ENCODE assay signal across 19 cellular contexts in the genomic region with DNA sequence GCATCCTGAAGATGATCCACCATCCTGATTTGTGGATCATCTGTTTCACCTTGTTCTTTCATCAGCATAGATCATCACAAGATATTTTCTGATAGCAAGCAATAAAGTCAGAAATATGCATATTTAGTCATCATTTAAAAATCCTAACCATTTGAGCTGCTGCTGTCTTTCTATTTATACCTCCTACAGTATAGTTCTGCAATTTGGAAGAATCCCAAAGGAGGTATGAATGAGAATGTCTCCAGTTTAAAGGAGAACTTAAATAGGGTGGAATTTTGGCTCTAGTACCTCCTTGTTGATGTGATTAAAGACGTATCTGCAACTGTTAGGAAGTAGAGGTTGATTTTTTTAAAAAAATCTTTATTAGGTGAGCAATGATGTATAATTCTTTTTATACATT. TPM values are rescaled to one million over a fixed set of nuclear protein-coding genes. Genes with fewer than 3 reads are reported as not detected.
"Had no signal": no experiment of that assay in that cellular context is flagged by ENCODE, and none has a peak within 500 bp of the region (broad histone marks: within the 10 kb centered on the region; RNA-seq: fewer than 3 reads in every experiment).

No MANE protein-coding gene starts in this region.

- H3K9me3 ChIP-seq: heart right ventricle, right atrium auricular region, tibial nerve had no signal

- H3K4me1 ChIP-seq: heart right ventricle, right atrium auricular region, tibial nerve had no signal

- ATAC-seq: activated CD4-positive, alpha-beta T cell treated with anti-CD3 and anti-CD28 coated beads for 36 hours; activated T-helper 17 cell treated with anti-CD3 and anti-CD28 coated beads, Interleukin-2, amount 50 U/mL, for 72 hours; heart right ventricle; left ventricle myocardium superior; WTC11 had no signal

- H3K27ac ChIP-seq: brain microvascular endothelial cell, heart right ventricle, right atrium auricular region, skin epidermis, tibial nerve had no signal

- FAIRE-seq: urothelium cell line had no signal

- H3K27me3 ChIP-seq: brain microvascular endothelial cell, heart right ventricle, right atrium auricular region, tibial nerve had no signal

- DNase-seq: activated CD4-positive, alpha-beta T cell treated with anti-CD3 and anti-CD28 coated beads for 36 hours; activated CD4-positive, alpha-beta T cell treated with anti-CD3 and anti-CD28 coated beads, Interleukin-2, amount 50 U/mL, for 48 hours; activated naive CD4-positive, alpha-beta T cell treated with Interleukin-2 at 50 U/mL for 16 hours; activated T-cell treated with anti-CD3 and anti-CD28 coated beads, Interleukin-2, amount 50 U/mL, for 1 hour; anterior cingulate cortex; brain microvascular endothelial cell; effector CD4-positive, alpha-beta T cell; heart right ventricle; left ventricle myocardium superior had no signal

- H3K4me3 ChIP-seq: heart right ventricle, right atrium auricular region, skin epidermis, tibial nerve had no signal

- H3K36me3 ChIP-seq: brain microvascular endothelial cell, right atrium auricular region had no signal

RNA-seq across cellular contexts. Expression of gene GPR119, which starts 38.1 kb away (rescaled TPM):
- total RNA-seq: activated CD4-positive, alpha-beta T cell treated with anti-CD3 and anti-CD28 coated beads for 36 hours; activated T-helper 17 cell treated with anti-CD3 and anti-CD28 coated beads, Interleukin-2, amount 50 U/mL, for 72 hours; heart right ventricle; left ventricle myocardium superior; mononuclear cell; omental fat pad; right atrium auricular region; tibial nerve; WTC11 had no signal
- polyA plus RNA-seq: esophagus, heart right ventricle, neural cell had no signal
